Comparison of ENCODE assay signal across 2 cellular contexts in the genomic region with DNA sequence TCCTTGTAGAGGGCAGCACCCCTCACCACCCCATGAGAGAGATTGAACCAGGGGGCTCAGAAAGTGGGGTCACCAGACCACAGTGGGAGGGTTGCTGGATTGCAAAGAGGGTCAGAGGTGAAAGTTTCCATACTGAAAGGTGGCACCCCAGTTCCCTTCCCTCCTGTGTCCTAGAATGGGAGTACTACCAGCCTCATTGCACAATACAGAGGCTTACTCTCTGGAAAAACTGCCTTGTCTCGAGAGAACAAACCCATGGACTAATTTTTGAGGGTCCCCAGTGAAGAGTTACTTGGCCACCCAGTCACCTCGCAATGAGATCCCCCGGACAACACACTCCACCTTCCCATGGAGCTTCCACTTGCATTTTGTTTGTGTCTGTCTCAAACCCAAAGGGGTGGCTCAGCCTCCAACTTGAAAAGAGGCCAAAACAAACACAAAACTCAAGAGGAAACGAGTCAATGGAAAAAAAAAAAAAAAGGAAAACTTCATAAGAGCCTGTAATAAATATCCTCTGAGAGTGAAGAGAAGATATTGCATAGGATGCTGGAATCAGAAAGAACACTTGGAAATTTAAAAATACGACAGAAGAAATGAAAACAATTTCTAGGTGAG.
TF ChIP-seq lines count a peak whose summit lies in the region.

No MANE protein-coding gene starts in this region.

TF ChIP-seq in A549, 52 proteins besides CTCF, POLR2A, EP300 and RAD21:
- peak in 1 of 2 experiments; percentile 58; a peak in 3 of 4 replicates for TF ChIP-seq CEBPB (IDR thresholded peaks at IDR 0.05)
- TF ChIP-seq, protein P1, sequence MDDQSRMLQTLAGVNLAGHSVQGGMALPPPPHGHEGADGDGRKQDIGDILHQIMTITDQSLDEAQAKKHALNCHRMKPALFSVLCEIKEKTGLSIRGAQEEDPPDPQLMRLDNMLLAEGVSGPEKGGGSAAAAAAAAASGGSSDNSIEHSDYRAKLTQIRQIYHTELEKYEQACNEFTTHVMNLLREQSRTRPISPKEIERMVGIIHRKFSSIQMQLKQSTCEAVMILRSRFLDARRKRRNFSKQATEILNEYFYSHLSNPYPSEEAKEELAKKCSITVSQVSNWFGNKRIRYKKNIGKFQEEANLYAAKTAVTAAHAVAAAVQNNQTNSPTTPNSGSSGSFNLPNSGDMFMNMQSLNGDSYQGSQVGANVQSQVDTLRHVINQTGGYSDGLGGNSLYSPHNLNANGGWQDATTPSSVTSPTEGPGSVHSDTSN (IDR thresholded peaks at IDR 0.05): no peak
TF ChIP-seq in A549: peak in this region for 1.

TF ChIP-seq in HepG2, 621 proteins besides CTCF, POLR2A, EP300 and RAD21:
- TF ChIP-seq CEBPB (IDR thresholded peaks at IDR 0.05; ENCODE audit: borderline replicate concordance, low read depth, low read length) (peak; percentile 57; the same call in 1 of the 2 replicates), FOXA3 (CRISPR knock-in tag; IDR thresholded peaks at IDR 0.05) (0 out of 2 replicates have a peak, but pooled peaks have one; percentile 8)
- TF ChIP-seq, protein P2, sequence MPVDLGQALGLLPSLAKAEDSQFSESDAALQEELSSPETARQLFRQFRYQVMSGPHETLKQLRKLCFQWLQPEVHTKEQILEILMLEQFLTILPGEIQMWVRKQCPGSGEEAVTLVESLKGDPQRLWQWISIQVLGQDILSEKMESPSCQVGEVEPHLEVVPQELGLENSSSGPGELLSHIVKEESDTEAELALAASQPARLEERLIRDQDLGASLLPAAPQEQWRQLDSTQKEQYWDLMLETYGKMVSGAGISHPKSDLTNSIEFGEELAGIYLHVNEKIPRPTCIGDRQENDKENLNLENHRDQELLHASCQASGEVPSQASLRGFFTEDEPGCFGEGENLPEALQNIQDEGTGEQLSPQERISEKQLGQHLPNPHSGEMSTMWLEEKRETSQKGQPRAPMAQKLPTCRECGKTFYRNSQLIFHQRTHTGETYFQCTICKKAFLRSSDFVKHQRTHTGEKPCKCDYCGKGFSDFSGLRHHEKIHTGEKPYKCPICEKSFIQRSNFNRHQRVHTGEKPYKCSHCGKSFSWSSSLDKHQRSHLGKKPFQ (CRISPR knock-in tag; IDR thresholded peaks at IDR 0.05; ENCODE audit: insufficient replicate concordance): no peak
- TF ChIP-seq, protein P3, sequence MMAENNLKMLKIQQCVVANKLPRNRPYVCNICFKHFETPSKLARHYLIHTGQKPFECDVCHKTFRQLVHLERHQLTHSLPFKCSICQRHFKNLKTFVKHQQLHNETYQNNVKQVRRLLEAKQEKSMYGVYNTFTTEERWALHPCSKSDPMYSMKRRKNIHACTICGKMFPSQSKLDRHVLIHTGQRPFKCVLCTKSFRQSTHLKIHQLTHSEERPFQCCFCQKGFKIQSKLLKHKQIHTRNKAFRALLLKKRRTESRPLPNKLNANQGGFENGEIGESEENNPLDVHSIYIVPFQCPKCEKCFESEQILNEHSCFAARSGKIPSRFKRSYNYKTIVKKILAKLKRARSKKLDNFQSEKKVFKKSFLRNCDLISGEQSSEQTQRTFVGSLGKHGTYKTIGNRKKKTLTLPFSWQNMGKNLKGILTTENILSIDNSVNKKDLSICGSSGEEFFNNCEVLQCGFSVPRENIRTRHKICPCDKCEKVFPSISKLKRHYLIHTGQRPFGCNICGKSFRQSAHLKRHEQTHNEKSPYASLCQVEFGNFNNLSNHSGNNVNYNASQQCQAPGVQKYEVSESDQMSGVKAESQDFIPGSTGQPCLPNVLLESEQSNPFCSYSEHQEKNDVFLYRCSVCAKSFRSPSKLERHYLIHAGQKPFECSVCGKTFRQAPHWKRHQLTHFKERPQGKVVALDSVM (CRISPR knock-in tag; IDR thresholded peaks at IDR 0.05): peak; percentile 57; the same call in 1 of the 2 replicates
TF ChIP-seq in HepG2: peak in this region for 3.
